10 cellular contexts compared by ENCODE assay signal in genomic region chr22:36355362-36355761, GRCh38. TPM values are rescaled to one million over a fixed set of nuclear protein-coding genes. Genes with fewer than 3 reads are reported as not detected.
DNase-seq lines count a peak whose midpoint lies in the region; ATAC-seq and TF ChIP-seq lines count a peak whose summit lies in the region.
"Had no signal": no experiment of that assay in that cellular context is flagged by ENCODE, and none has a peak within 500 bp of the region (broad histone marks: within the 10 kb centered on the region; RNA-seq: fewer than 3 reads in every experiment).

No MANE protein-coding gene starts in this region.

- TF ChIP-seq CTCF in right lobe of liver (IDR thresholded peaks at IDR 0.05) (no peak), GM10266 (IDR thresholded peaks at IDR 0.05; ENCODE audit: control insufficient read depth, insufficient read depth, low read depth, missing control alignments) (no peak)

- ATAC-seq in right lobe of liver = no peak

- H3K9me3 ChIP-seq in right lobe of liver (no peaks in the 10 kb centered on the region), thymus (ENCODE audit: control insufficient read depth) (no peaks in the 10 kb centered on the region)

- peak overlapping the region; percentile 43 for H3K4me3 Mint-ChIP-seq in activated CD4-positive, alpha-beta T cell treated with anti-CD3 and anti-CD28 coated beads, Interleukin-2, amount 10 ng/mL, durations not matched to agents 7 days and 5 days

- intact Hi-C loops in right lobe of liver (cut with DNase I) = no loop called here

- no peaks in the 10 kb centered on the region for H3K27me3 Mint-ChIP-seq in activated CD4-positive, alpha-beta T cell treated with anti-CD3 and anti-CD28 coated beads, Interleukin-2, amount 10 ng/mL, durations not matched to agents 7 days and 5 days

- no peaks in the 10 kb centered on the region for H3K36me3 ChIP-seq in right lobe of liver
- peaks cover 16% of the 10 kb centered on the region for H3K36me3 ChIP-seq in thymus (ENCODE audit: control insufficient read depth, insufficient read depth)

- peaks cover 98% of the 10 kb centered on the region for H3K4me1 Mint-ChIP-seq in activated CD4-positive, alpha-beta T cell treated with anti-CD3 and anti-CD28 coated beads, Interleukin-2, amount 10 ng/mL, durations not matched to agents 7 days and 5 days

- H3K27me3 ChIP-seq in right lobe of liver = no peaks in the 10 kb centered on the region
- H3K27me3 ChIP-seq in thymus (ENCODE audit: control insufficient read depth, insufficient read depth) = no peaks in the 10 kb centered on the region

- H3K4me3 ChIP-seq in right lobe of liver (no peak overlapping the region), thymus (ENCODE audit: low read length) (no peak overlapping the region)

- POLR2A ChIA-PET in activated CD4-positive, alpha-beta T cell treated with anti-CD3 and anti-CD28 coated beads, Interleukin-2, amount 10 ng/mL, durations not matched to agents 7 days and 5 days (lab: Charles Lee) = interaction anchor here (0.7 kb wide), 1 partner anchor 20 kb away, joined by 3 read pairs; no protein-coding TSS in a partner anchor

- H3K27ac Mint-ChIP-seq in activated CD4-positive, alpha-beta T cell treated with anti-CD3 and anti-CD28 coated beads, Interleukin-2, amount 10 ng/mL, durations not matched to agents 7 days and 5 days = peak overlapping the region; percentile 81

- DNase-seq in activated CD4-positive, alpha-beta T cell treated with anti-CD3 and anti-CD28 coated beads, Interleukin-2, amount 10 ng/mL, durations not matched to agents 7 days and 5 days = no peak
- DNase-seq in activated CD4-positive, alpha-beta T cell treated with anti-CD3 and anti-CD28 coated beads for 48 hours = no peak
- peak; percentile 48 for DNase-seq in amniotic epithelial cell (ENCODE audit: low read depth)
- no peak for DNase-seq in right lobe of liver
- no peak for DNase-seq in NCI-H526 treated with DMSO at 0.1 percent for 48 hours (lab: John Stamatoyannopoulos, UW)
- no peak for DNase-seq in GM10266 (ENCODE audit: extremely low spot score)
- DNase-seq in NCI-H226 = no peak
- DNase-seq: cerebellar nuclear complex, NCI-H748 treated with DMSO at 0.1 percent for 48 hours had no signal

- no peaks in the 10 kb centered on the region for H3K9me3 Mint-ChIP-seq in activated CD4-positive, alpha-beta T cell treated with anti-CD3 and anti-CD28 coated beads, Interleukin-2, amount 10 ng/mL, durations not matched to agents 7 days and 5 days

- CTCF ChIA-PET in activated CD4-positive, alpha-beta T cell treated with anti-CD3 and anti-CD28 coated beads, Interleukin-2, amount 10 ng/mL, durations not matched to agents 7 days and 5 days (lab: Charles Lee) = interaction anchor here (0.6 to 2.3 kb wide), 9 partner anchors 10 to 93 kb away, joined by 3 to 8 read pairs (median 4); no protein-coding TSS in a partner anchor

- peaks cover 65% of the 10 kb centered on the region for H3K36me3 Mint-ChIP-seq in activated CD4-positive, alpha-beta T cell treated with anti-CD3 and anti-CD28 coated beads, Interleukin-2, amount 10 ng/mL, durations not matched to agents 7 days and 5 days (ENCODE audit: low read depth)

- peak overlapping the region; percentile 51 to 97 (median 60) for H3K27ac ChIP-seq in right lobe of liver
- H3K27ac ChIP-seq in thymus (ENCODE audit: low read depth) = peak overlapping the region; percentile 76

- whole genome bisulfite sequencing in right lobe of liver (ENCODE audit: insufficient coverage, low coverage, low lambda C conversion rate, missing lambda C conversion rate) = 33% methylated on average over 6 of the region's 6 CpGs
- WGBS in thymus = 51% methylated on average over 6 of the region's 6 CpGs

- TF ChIP-seq POLR2A in right lobe of liver (IDR thresholded peaks at IDR 0.05) = no peak

- H3K4me1 ChIP-seq in right lobe of liver = peaks cover 0 to 83% (median 46%) of the 10 kb centered on the region in 4 donors
- H3K4me1 ChIP-seq in thymus (ENCODE audit: control insufficient read depth, insufficient read depth, low read length) = peaks cover 30% of the 10 kb centered on the region

RNA-seq across cellular contexts. Expression of gene MYH9, which starts 32.4 kb away (rescaled TPM):
- total RNA-seq in activated CD4-positive, alpha-beta T cell treated with anti-CD3 and anti-CD28 coated beads, Interleukin-2, amount 10 ng/mL, durations not matched to agents 7 days and 5 days = 1,000 to 10,000 TPM in 1 of 2 experiments, 100 to 1,000 TPM in 1; 881 to 1,009 TPM
- 100 to 1,000 TPM; 168 to 435 (median 222) TPM for total RNA-seq in right lobe of liver
- 155 TPM for polyA plus RNA-seq in thymus
